21 cellular contexts compared by ENCODE assay signal in genomic region chr6:79115557-79115956, GRCh38. TPM values are rescaled to one million over a fixed set of nuclear protein-coding genes. Genes with fewer than 3 reads are reported as not detected.
A peak's percentile ranks its signal among the peaks of the same experiment; 100 is the strongest.
DNase-seq lines count a peak whose midpoint lies in the region; ATAC-seq and TF ChIP-seq lines count a peak whose summit lies in the region.
"Had no signal": no experiment of that assay in that cellular context is flagged by ENCODE, and none has a peak within 500 bp of the region (broad histone marks: within the 10 kb centered on the region; RNA-seq: fewer than 3 reads in every experiment).

No MANE protein-coding gene starts in this region.

- POLR2A ChIA-PET in HEK293 (lab: Yijun Ruan, JAX): no interaction called here

- H3K4me3 Mint-ChIP-seq in neural progenitor cell: no peak overlapping the region
- no peak overlapping the region for H3K4me3 Mint-ChIP-seq in stimulated activated naive B cell treated with anti-CD40 and anti-IgM and Interleukin-4, amounts not matched to agents 10 μg/mL and 1 μg/mL and 100 μg/mL, for 72 hours
- H3K4me3 Mint-ChIP-seq: B cell; CD4-positive, CD25-positive, alpha-beta regulatory T cell; CD8-positive, alpha-beta T cell had no signal

- H3K4me1 Mint-ChIP-seq in neural progenitor cell: no peaks in the 10 kb centered on the region
- no peaks in the 10 kb centered on the region for H3K4me1 Mint-ChIP-seq in stimulated activated naive B cell treated with anti-CD40 and anti-IgM and Interleukin-4, amounts not matched to agents 10 μg/mL and 1 μg/mL and 100 μg/mL, for 72 hours
- H3K4me1 Mint-ChIP-seq: B cell; CD4-positive, CD25-positive, alpha-beta regulatory T cell had no signal

- H2AFZ ChIP-seq in neural progenitor cell (replicated peaks): peak overlapping the region; percentile 45
- H2AFZ ChIP-seq: GM23248 had no signal

- no peaks in the 10 kb centered on the region for H3K9me3 ChIP-seq in HEK293 (ENCODE audit: control insufficient read depth, insufficient read depth, low read depth, low read length)
- H3K9me3 ChIP-seq in neural progenitor cell (ENCODE audit: low read depth): no peaks in the 10 kb centered on the region
- H3K9me3 ChIP-seq in gastrocnemius medialis: no peaks in the 10 kb centered on the region
- H3K9me3 ChIP-seq: BLaER1, Caco-2, HAP-1 had no signal

- H3K4me3 ChIP-seq in HEK293 (ENCODE audit: low read depth, low read length) (no peak overlapping the region), neural progenitor cell (no peak overlapping the region), gastrocnemius medialis (no peak overlapping the region)
- H3K4me3 ChIP-seq: BLaER1, GM12878, GM23248, HAP-1 had no signal

- H3K4me1 ChIP-seq in HEK293 (ENCODE audit: control insufficient read depth, insufficient read depth, low read length): 0 out of 2 replicates have a peak, but pooled peaks cover 2% of the 10 kb centered on the region
- H3K4me1 ChIP-seq in neural progenitor cell: no peaks in the 10 kb centered on the region
- peaks cover 5 to 11% of the 10 kb centered on the region in 2 donors for H3K4me1 ChIP-seq in gastrocnemius medialis
- H3K4me1 ChIP-seq: BLaER1, Caco-2, HAP-1 had no signal

- H3K36me3 ChIP-seq in HEK293 (ENCODE audit: control insufficient read depth in 2 of 2, insufficient read depth in 1 of 2, low read length in 2 of 2): no peaks in the 10 kb centered on the region
- no peaks in the 10 kb centered on the region for H3K36me3 ChIP-seq in neural progenitor cell
- H3K36me3 ChIP-seq in gastrocnemius medialis: no peaks in the 10 kb centered on the region
- H3K36me3 ChIP-seq: BLaER1, HAP-1 had no signal

- H3K36me3 Mint-ChIP-seq in neural progenitor cell: no peaks in the 10 kb centered on the region
- no peaks in the 10 kb centered on the region for H3K36me3 Mint-ChIP-seq in stimulated activated naive B cell treated with anti-CD40 and anti-IgM and Interleukin-4, amounts not matched to agents 10 μg/mL and 1 μg/mL and 100 μg/mL, for 72 hours
- H3K36me3 Mint-ChIP-seq: CD4-positive, CD25-positive, alpha-beta regulatory T cell; CD8-positive, alpha-beta T cell had no signal

- H3K9me3 Mint-ChIP-seq in neural progenitor cell: no peaks in the 10 kb centered on the region
- no peaks in the 10 kb centered on the region for H3K9me3 Mint-ChIP-seq in stimulated activated naive B cell treated with anti-CD40 and anti-IgM and Interleukin-4, amounts not matched to agents 10 μg/mL and 1 μg/mL and 100 μg/mL, for 72 hours
- H3K9me3 Mint-ChIP-seq: CD8-positive, alpha-beta T cell had no signal

- ATAC-seq in gastrocnemius medialis: peak; percentile 75 to 89
- no peak for ATAC-seq in stimulated activated naive B cell treated with anti-CD40 and anti-IgM and Interleukin-4, amounts not matched to agents 10 μg/mL and 1 μg/mL and 100 μg/mL, for 72 hours (replicated peaks)
- no peak for ATAC-seq in HG03439 (IDR thresholded peaks at IDR 0.05; ENCODE audit: unreplicated experiment)
- ATAC-seq: CD8-positive, alpha-beta T cell; GM12878 had no signal

- TF ChIP-seq CTCF in HEK293 (tag by site-specific recombination; IDR thresholded peaks at IDR 0.05): no peak
- TF ChIP-seq CTCF in neural progenitor cell (IDR thresholded peaks at IDR 0.05): no peak
- TF ChIP-seq CTCF in gastrocnemius medialis (IDR thresholded peaks at IDR 0.05 in 4 of 5, conservative IDR thresholded peaks at IDR 0.05 in 1 of 5): no peak

- H3K27me3 Mint-ChIP-seq in neural progenitor cell (ENCODE audit: insufficient read depth, low read depth): no peaks in the 10 kb centered on the region
- peaks cover 18 to 25% of the 10 kb centered on the region in 2 donors for H3K27me3 Mint-ChIP-seq in stimulated activated naive B cell treated with anti-CD40 and anti-IgM and Interleukin-4, amounts not matched to agents 10 μg/mL and 1 μg/mL and 100 μg/mL, for 72 hours

- H3F3A ChIP-seq in neural progenitor cell (ENCODE audit: low read depth): no peaks in the 10 kb centered on the region

- no peak overlapping the region for H3K9ac ChIP-seq in neural progenitor cell
- H3K9ac ChIP-seq: BLaER1, GM23248 had no signal

- no peak overlapping the region for H3K27ac Mint-ChIP-seq in neural progenitor cell
- H3K27ac Mint-ChIP-seq in stimulated activated naive B cell treated with anti-CD40 and anti-IgM and Interleukin-4, amounts not matched to agents 10 μg/mL and 1 μg/mL and 100 μg/mL, for 72 hours: no peak overlapping the region
- H3K27ac Mint-ChIP-seq: B cell; CD8-positive, alpha-beta T cell had no signal

- in situ Hi-C loops in gastrocnemius medialis (cut with MboI; ENCODE audit: low sequenced_read_pairs in 4 of 4): no loop called here

- no peak for TF ChIP-seq POLR2A in gastrocnemius medialis (IDR thresholded peaks at IDR 0.05)

- intact Hi-C loops in gastrocnemius medialis (cut with DNase I; ENCODE audit: low total_unique reads): no loop called here

- CTCF ChIA-PET in HEK293 (lab: Yijun Ruan, JAX): interaction anchor here (0.7 kb wide), 1 partner anchor 921 kb away, joined by 3 read pairs; no protein-coding TSS in a partner anchor

- no peaks in the 10 kb centered on the region for H3K79me2 ChIP-seq in neural progenitor cell (ENCODE audit: low read depth)

- DNase-seq in iris pigment epithelial cell (ENCODE audit: low read depth) (peak; percentile 2), neural progenitor cell (ENCODE audit: low spot score) (no peak), gastrocnemius medialis (no peak), NCI-H128 (lab: John Stamatoyannopoulos, UW; ENCODE audit: unreplicated experiment) (no peak), NCI-H1092 treated with DMSO at 0.1 percent for 48 hours (lab: John Stamatoyannopoulos, UW) (no peak)
- DNase-seq in stimulated activated naive B cell treated with anti-CD40 and anti-IgM and Interleukin-4, amounts not matched to agents 10 μg/mL and 1 μg/mL and 100 μg/mL, for 72 hours: no peak
- DNase-seq: Caco-2; CD4-positive, CD25-positive, alpha-beta regulatory T cell; CD8-positive, alpha-beta T cell; DMS 273 treated with DMSO at 0.1 percent for 48 hours; DMS79; EL; GDM1; GM23248 had no signal

- no peak overlapping the region for H3K4me2 ChIP-seq in neural progenitor cell
- H3K4me2 ChIP-seq: BLaER1 had no signal

- H3K27me3 ChIP-seq in neural progenitor cell (no peaks in the 10 kb centered on the region), gastrocnemius medialis (no peaks in the 10 kb centered on the region)
- H3K27me3 ChIP-seq: BLaER1 had no signal

- H4K20me1 ChIP-seq in neural progenitor cell (ENCODE audit: low read depth): no peaks in the 10 kb centered on the region
- H4K20me1 ChIP-seq: BLaER1 had no signal

- H3K27ac ChIP-seq in HEK293 (ENCODE audit: extremely low read depth, low read depth, low read length) (no peak overlapping the region), neural progenitor cell (no peak overlapping the region), gastrocnemius medialis (no peak overlapping the region)
- H3K27ac ChIP-seq: BLaER1, C4-2B, GM23248 had no signal

TF ChIP-seq in HEK293, 187 proteins besides CTCF, POLR2A, EP300 and RAD21:
- TF ChIP-seq ZNF335 (tag by site-specific recombination; conservative IDR thresholded peaks at IDR 0.05): 0 out of 2 replicates have a peak, but pooled peaks have one; percentile 12
- no peak for TF ChIP-seq ZNF26 (tag by site-specific recombination; IDR thresholded peaks at IDR 0.05)

RNA-seq across cellular contexts. Expression of gene PHIP, which starts 37.5 kb away (rescaled TPM):
- total RNA-seq in neural progenitor cell (ENCODE audit: low replicate concordance) (80.0 and 129 TPM in 2 replicates), gastrocnemius medialis (10 to 100 TPM; 10.9 to 25.1 (median 16.6) TPM)

Comparison
In these comparisons a context has a peak if more than half of its experiments do, and no peak if none do; other contexts are left out.
1. ATAC-seq: peak in gastrocnemius medialis (2 of 2); none in stimulated activated naive B cell treated with anti-CD40 and anti-IgM and Interleukin-4, amounts not matched to agents 10 μg/mL and 1 μg/mL and 100 μg/mL, for 72 hours (0 of 2) and HG03439 (single experiment).